ENCODE assay signal across 10 cellular contexts in genomic region chr1:31421404-31422040, GRCh38. TPM values are rescaled to one million over a fixed set of nuclear protein-coding genes. Genes with fewer than 3 reads are reported as not detected.
DNase-seq lines count a peak whose midpoint lies in the region; FAIRE-seq and TF ChIP-seq lines count a peak whose summit lies in the region.
"Had no signal": no experiment of that assay in that cellular context is flagged by ENCODE, and none has a peak within 500 bp of the region (broad histone marks: within the 10 kb centered on the region; RNA-seq: fewer than 3 reads in every experiment).

No MANE protein-coding gene starts in this region.

- peaks cover 48% of the 10 kb centered on the region for H4K20me1 ChIP-seq in neural progenitor cell (ENCODE audit: low read depth)

- peaks cover 14% of the 10 kb centered on the region for H3K4me1 ChIP-seq in neural progenitor cell

- H3K4me3 Mint-ChIP-seq in neural progenitor cell: no peak overlapping the region

- no peak overlapping the region for H3K9ac ChIP-seq in neural progenitor cell

- H3K27ac ChIP-seq in neural progenitor cell: no peak overlapping the region

- H3K4me2 ChIP-seq in neural progenitor cell: no peak overlapping the region

- peaks cover 29% of the 10 kb centered on the region for H3K36me3 ChIP-seq in MG63
- H3K36me3 ChIP-seq in neural progenitor cell: no peaks in the 10 kb centered on the region

- H3K27me3 Mint-ChIP-seq in neural progenitor cell (ENCODE audit: insufficient read depth, low read depth): peaks cover 4% of the 10 kb centered on the region

- H3K79me2 ChIP-seq in neural progenitor cell (ENCODE audit: low read depth): peaks cover 12% of the 10 kb centered on the region

- no peaks in the 10 kb centered on the region for H3K36me3 Mint-ChIP-seq in neural progenitor cell

- in situ Hi-C loops in astrocyte of the cerebellum (cut with HindIII; ENCODE audit: low sequenced_read_pairs): no loop called here

- H3K9me3 Mint-ChIP-seq in neural progenitor cell: no peaks in the 10 kb centered on the region

- H3F3A ChIP-seq in neural progenitor cell (ENCODE audit: low read depth): peaks cover 12% of the 10 kb centered on the region

- TF ChIP-seq CTCF in astrocyte of the cerebellum (IDR thresholded peaks at IDR 0.05; ENCODE audit: low read depth, low read length, missing control alignments) (peak; percentile 62), neural progenitor cell (IDR thresholded peaks at IDR 0.05) (peak; percentile 74)

- peaks cover 21% of the 10 kb centered on the region for H3K4me1 Mint-ChIP-seq in neural progenitor cell

- H3K27ac Mint-ChIP-seq in neural progenitor cell: no peak overlapping the region

- no peak overlapping the region for H3K4me3 ChIP-seq in MG63
- no peak overlapping the region for H3K4me3 ChIP-seq in astrocyte of the cerebellum (ENCODE audit: low read depth, low read length)
- H3K4me3 ChIP-seq in neural progenitor cell: no peak overlapping the region

- H3K27me3 ChIP-seq in MG63 (no peaks in the 10 kb centered on the region), neural progenitor cell (no peaks in the 10 kb centered on the region)

- H2AFZ ChIP-seq in neural progenitor cell (replicated peaks): no peak overlapping the region

- DNase-seq in DMS 273 (lab: John Stamatoyannopoulos, UW; ENCODE audit: unreplicated experiment) (peak; percentile 71), DMS 273 treated with DMSO at 0.1 percent for 48 hours (lab: John Stamatoyannopoulos, UW) (no peak), MG63 (peak; percentile 48), astrocyte of the cerebellum (ENCODE audit: low read depth) (no peak), neural progenitor cell (ENCODE audit: low spot score) (peak; percentile 79), GOT3 (lab: John Stamatoyannopoulos, UW) (no peak), frontal cortex (ENCODE audit: low spot score in 2 of 2) (no peak), dedifferentiated amniotic fluid mesenchymal stem cell (ENCODE audit: extremely low spot score) (no peak)
- DNase-seq: stimulated activated CD4-positive, alpha-beta T cell treated with anti-CD3 and anti-CD28 coated beads, Interleukin-15, amount 100 ng/mL, for 24 hours had no signal

- FAIRE-seq in frontal cortex (lab: Jason Lieb, UNC): no peak
- FAIRE-seq: A204.1 had no signal

- H3K9me3 ChIP-seq in MG63 (no peaks in the 10 kb centered on the region), neural progenitor cell (ENCODE audit: low read depth) (no peaks in the 10 kb centered on the region)

RNA-seq across cellular contexts. Expression of gene SERINC2, which starts 8.5 kb away (rescaled TPM):
- total RNA-seq in MG63 (2014; rRNA removed; shearing (Covaris generic); ENCODE audit: low replicate concordance): 25.8 and 32.4 TPM in 2 replicates
- total RNA-seq in neural progenitor cell (ENCODE audit: low replicate concordance) (9.6 and 30.1 TPM in 2 replicates), frontal cortex (0.41 TPM)

RNA-seq across cellular contexts. Expression of gene FABP3, which starts 48.6 kb away (rescaled TPM):
- total RNA-seq in MG63 (2014; rRNA removed; shearing (Covaris generic); ENCODE audit: low replicate concordance): 18.5 and 72.0 TPM in 2 replicates
- total RNA-seq in neural progenitor cell (ENCODE audit: low replicate concordance) (0.93 and 2.2 TPM in 2 replicates), frontal cortex (198 TPM)

Comparison
In these comparisons a context has a peak if more than half of its experiments do, and no peak if none do; other contexts are left out.
1. DNase-seq: peak in DMS 273 (single experiment), MG63 (single experiment) and neural progenitor cell (single experiment); none in DMS 273 treated with DMSO at 0.1 percent for 48 hours (single experiment), astrocyte of the cerebellum (single experiment), GOT3 (single experiment), frontal cortex (0 of 2) and dedifferentiated amniotic fluid mesenchymal stem cell (single experiment).